12 cellular contexts compared by ENCODE assay signal in the genomic region with DNA sequence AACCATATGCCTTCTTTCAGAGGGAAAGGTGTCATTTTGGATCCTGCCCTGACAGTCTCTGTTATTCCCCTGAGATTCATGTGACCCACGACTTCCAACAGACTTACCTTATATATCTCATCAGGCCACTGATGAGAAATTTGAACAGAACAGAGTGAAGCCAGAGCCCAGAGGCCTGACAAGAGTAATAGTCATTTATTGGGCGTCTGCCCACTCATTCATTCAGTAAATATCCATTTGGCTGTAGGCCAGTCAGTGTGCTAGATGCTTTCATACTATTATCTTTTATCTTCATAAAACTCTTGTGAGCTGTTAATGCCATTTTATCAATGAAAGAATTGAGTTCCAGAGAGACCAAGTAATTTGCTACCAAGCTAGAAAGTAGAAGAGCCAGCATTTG. TPM values are rescaled to one million over a fixed set of nuclear protein-coding genes. Genes with fewer than 3 reads are reported as not detected.
DNase-seq lines count a peak whose midpoint lies in the region; ATAC-seq and TF ChIP-seq lines count a peak whose summit lies in the region.
"Had no signal": no experiment of that assay in that cellular context is flagged by ENCODE, and none has a peak within 500 bp of the region (broad histone marks: within the 10 kb centered on the region; RNA-seq: fewer than 3 reads in every experiment).

No MANE protein-coding gene starts in this region.

- no peak for ATAC-seq in WTC11
- ATAC-seq: activated CD4-positive, CD25-positive, alpha-beta regulatory T cell treated with anti-CD3 and anti-CD28 coated beads, Interleukin-2, amount 50 U/mL, for 24 hours had no signal

- no peak overlapping the region for H2BK5ac ChIP-seq in mesendoderm (ENCODE audit: low read length)

- no peak for TF ChIP-seq CTCF in WTC11 (IDR thresholded peaks at IDR 0.05)
- no peak for TF ChIP-seq CTCF in nephron progenitor cell (IDR thresholded peaks at IDR 0.05)

- no CpG with 5 or more reads among the region's 2 CpGs for WGBS in mesendoderm (ENCODE audit: extremely low coverage, insufficient coverage, low lambda C conversion rate)

- no peak overlapping the region for H3K4me3 Mint-ChIP-seq in WTC11
- no peak overlapping the region for H3K4me3 Mint-ChIP-seq in nephron progenitor cell
- H3K4me3 Mint-ChIP-seq: activated T-helper 1 cell treated with anti-CD3 and anti-CD28 coated beads, Interleukin-12 subunit alpha, Interleukin-12 subunit beta, Interleukin-2, Interleukin-4 antibody, amounts not matched to agents 30 ng/mL and 10 ng/mL and 1 ng/mL, durations not matched to agents 14 hours and 24 hours and 36 hours had no signal

- H3K27ac Mint-ChIP-seq in WTC11: no peak overlapping the region
- H3K27ac Mint-ChIP-seq in nephron progenitor cell: no peak overlapping the region
- H3K27ac Mint-ChIP-seq: activated T-helper 1 cell treated with anti-CD3 and anti-CD28 coated beads, Interleukin-12 subunit alpha, Interleukin-12 subunit beta, Interleukin-2, Interleukin-4 antibody, amounts not matched to agents 30 ng/mL and 10 ng/mL and 1 ng/mL, durations not matched to agents 14 hours and 24 hours and 36 hours had no signal

- peak overlapping the region; percentile 38 for H4K5ac ChIP-seq in mesendoderm (ENCODE audit: low read length)

- no peak overlapping the region for H3K4me2 ChIP-seq in mesendoderm (ENCODE audit: low read length)

- peak overlapping the region; percentile 36 for H2BK15ac ChIP-seq in mesendoderm (replicated peaks; ENCODE audit: low read depth)

- POLR2A ChIA-PET in WTC11 (lab: Charles Lee): no interaction called here

- CTCF ChIA-PET in WTC11 (lab: Charles Lee): interaction anchor here (1.7 kb wide), 1 partner anchor 10 kb away, joined by 4 read pairs; no protein-coding TSS in a partner anchor

- H3K9me3 Mint-ChIP-seq in WTC11 (no peaks in the 10 kb centered on the region), nephron progenitor cell (peaks cover under 1% of the 10 kb centered on the region)
- H3K9me3 Mint-ChIP-seq: activated T-helper 1 cell treated with anti-CD3 and anti-CD28 coated beads, Interleukin-12 subunit alpha, Interleukin-12 subunit beta, Interleukin-2, Interleukin-4 antibody, amounts not matched to agents 30 ng/mL and 10 ng/mL and 1 ng/mL, durations not matched to agents 14 hours and 24 hours and 36 hours had no signal

- H3K23ac ChIP-seq in mesendoderm (ENCODE audit: low read length): no peak overlapping the region

- peaks cover 6% of the 10 kb centered on the region for H3K4me1 ChIP-seq in mesendoderm (ENCODE audit: control insufficient read depth, low read depth, low read length)

- no peak overlapping the region for H2BK120ac ChIP-seq in mesendoderm (ENCODE audit: low read depth, low read length)

- no peak overlapping the region for H4K8ac ChIP-seq in mesendoderm (ENCODE audit: low read depth, low read length)

- no peaks in the 10 kb centered on the region for H3K27me3 Mint-ChIP-seq in WTC11 (ENCODE audit: low read depth)
- H3K27me3 Mint-ChIP-seq in nephron progenitor cell (ENCODE audit: low read depth, poor library complexity): no peaks in the 10 kb centered on the region

- H3K27me3 ChIP-seq in mesendoderm (ENCODE audit: insufficient read depth, low read length, poor library complexity): no peaks in the 10 kb centered on the region
- H3K27me3 ChIP-seq: sigmoid colon had no signal

- DNase-seq in GM03348 (ENCODE audit: low spot score) (peak; percentile 46), NCI-H2029 (lab: John Stamatoyannopoulos, UW) (peak; percentile 69), caudate nucleus (lab: John Stamatoyannopoulos, UW) (no peak), mesendoderm (no peak), T1000 (lab: John Stamatoyannopoulos, UW) (no peak), WTC11 (ENCODE audit: low spot score) (no peak), nephron progenitor cell (no peak)
- DNase-seq: hippocampal formation, NCI-H510A, sigmoid colon had no signal

- H3K56ac ChIP-seq in mesendoderm (ENCODE audit: low read length): peak overlapping the region; percentile 17

- H3K27ac ChIP-seq in caudate nucleus (ENCODE audit: low read depth, low read length) (peak overlapping the region; percentile 22), mesendoderm (ENCODE audit: low read depth, low read length) (no peak overlapping the region)

- H3K36me3 Mint-ChIP-seq in WTC11 (peaks cover 7% of the 10 kb centered on the region; the same call in 1 of the 2 replicates), nephron progenitor cell (ENCODE audit: low read depth) (peaks cover 18% of the 10 kb centered on the region)

- no peak overlapping the region for H2AK5ac ChIP-seq in mesendoderm (ENCODE audit: low read length)

- no peak overlapping the region for H3K4ac ChIP-seq in mesendoderm (ENCODE audit: low read depth, low read length)

- no peak overlapping the region for H3K18ac ChIP-seq in mesendoderm (ENCODE audit: low read length)

- H3K4me1 Mint-ChIP-seq in WTC11 (peaks cover 32% of the 10 kb centered on the region), nephron progenitor cell (peaks cover 38% of the 10 kb centered on the region)

- no peak overlapping the region for H3K9ac ChIP-seq in mesendoderm (ENCODE audit: low read length)

- no peaks in the 10 kb centered on the region for H3K36me3 ChIP-seq in mesendoderm (ENCODE audit: control insufficient read depth, insufficient read depth, low read length)

- H3K79me1 ChIP-seq in mesendoderm (ENCODE audit: low read length): no peaks in the 10 kb centered on the region

- no peak overlapping the region for H3K4me3 ChIP-seq in mesendoderm (ENCODE audit: low read length)
- H3K4me3 ChIP-seq: sigmoid colon had no signal

- no peaks in the 10 kb centered on the region for H3K79me2 ChIP-seq in mesendoderm (ENCODE audit: control insufficient read depth, insufficient read depth, low read length)

TF ChIP-seq in WTC11, 78 proteins besides CTCF, POLR2A, EP300 and RAD21 (continues in another document):
- no peak for TF ChIP-seq ELF4 (CRISPR knock-in tag; IDR thresholded peaks at IDR 0.05; ENCODE audit: low read depth)
- no peak for TF ChIP-seq ZBTB21 (CRISPR knock-in tag; IDR thresholded peaks at IDR 0.05; ENCODE audit: borderline replicate concordance)
- no peak for TF ChIP-seq NFYB (CRISPR knock-in tag; conservative IDR thresholded peaks at IDR 0.05; ENCODE audit: low read depth)
- TF ChIP-seq, protein P1, sequence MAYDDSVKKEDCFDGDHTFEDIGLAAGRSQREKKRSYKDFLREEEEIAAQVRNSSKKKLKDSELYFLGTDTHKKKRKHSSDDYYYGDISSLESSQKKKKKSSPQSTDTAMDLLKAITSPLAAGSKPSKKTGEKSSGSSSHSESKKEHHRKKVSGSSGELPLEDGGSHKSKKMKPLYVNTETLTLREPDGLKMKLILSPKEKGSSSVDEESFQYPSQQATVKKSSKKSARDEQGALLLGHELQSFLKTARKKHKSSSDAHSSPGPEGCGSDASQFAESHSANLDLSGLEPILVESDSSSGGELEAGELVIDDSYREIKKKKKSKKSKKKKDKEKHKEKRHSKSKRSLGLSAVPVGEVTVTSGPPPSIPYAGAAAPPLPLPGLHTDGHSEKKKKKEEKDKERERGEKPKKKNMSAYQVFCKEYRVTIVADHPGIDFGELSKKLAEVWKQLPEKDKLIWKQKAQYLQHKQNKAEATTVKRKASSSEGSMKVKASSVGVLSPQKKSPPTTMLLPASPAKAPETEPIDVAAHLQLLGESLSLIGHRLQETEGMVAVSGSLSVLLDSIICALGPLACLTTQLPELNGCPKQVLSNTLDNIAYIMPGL (CRISPR knock-in tag; IDR thresholded peaks at IDR 0.05): no peak
- no peak for TF ChIP-seq FOXP1 (CRISPR knock-in tag; IDR thresholded peaks at IDR 0.05; ENCODE audit: borderline replicate concordance)
- TF ChIP-seq KAT7 (CRISPR knock-in tag; IDR thresholded peaks at IDR 0.05; ENCODE audit: borderline replicate concordance): no peak
- no peak for TF ChIP-seq NR2C2 (CRISPR knock-in tag; IDR thresholded peaks at IDR 0.05)
- TF ChIP-seq, protein P2, sequence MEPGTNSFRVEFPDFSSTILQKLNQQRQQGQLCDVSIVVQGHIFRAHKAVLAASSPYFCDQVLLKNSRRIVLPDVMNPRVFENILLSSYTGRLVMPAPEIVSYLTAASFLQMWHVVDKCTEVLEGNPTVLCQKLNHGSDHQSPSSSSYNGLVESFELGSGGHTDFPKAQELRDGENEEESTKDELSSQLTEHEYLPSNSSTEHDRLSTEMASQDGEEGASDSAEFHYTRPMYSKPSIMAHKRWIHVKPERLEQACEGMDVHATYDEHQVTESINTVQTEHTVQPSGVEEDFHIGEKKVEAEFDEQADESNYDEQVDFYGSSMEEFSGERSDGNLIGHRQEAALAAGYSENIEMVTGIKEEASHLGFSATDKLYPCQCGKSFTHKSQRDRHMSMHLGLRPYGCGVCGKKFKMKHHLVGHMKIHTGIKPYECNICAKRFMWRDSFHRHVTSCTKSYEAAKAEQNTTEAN (CRISPR knock-in tag; IDR thresholded peaks at IDR 0.05): no peak
- TF ChIP-seq ZNF423 (CRISPR knock-in tag; IDR thresholded peaks at IDR 0.05): no peak
- TF ChIP-seq, protein P3, sequence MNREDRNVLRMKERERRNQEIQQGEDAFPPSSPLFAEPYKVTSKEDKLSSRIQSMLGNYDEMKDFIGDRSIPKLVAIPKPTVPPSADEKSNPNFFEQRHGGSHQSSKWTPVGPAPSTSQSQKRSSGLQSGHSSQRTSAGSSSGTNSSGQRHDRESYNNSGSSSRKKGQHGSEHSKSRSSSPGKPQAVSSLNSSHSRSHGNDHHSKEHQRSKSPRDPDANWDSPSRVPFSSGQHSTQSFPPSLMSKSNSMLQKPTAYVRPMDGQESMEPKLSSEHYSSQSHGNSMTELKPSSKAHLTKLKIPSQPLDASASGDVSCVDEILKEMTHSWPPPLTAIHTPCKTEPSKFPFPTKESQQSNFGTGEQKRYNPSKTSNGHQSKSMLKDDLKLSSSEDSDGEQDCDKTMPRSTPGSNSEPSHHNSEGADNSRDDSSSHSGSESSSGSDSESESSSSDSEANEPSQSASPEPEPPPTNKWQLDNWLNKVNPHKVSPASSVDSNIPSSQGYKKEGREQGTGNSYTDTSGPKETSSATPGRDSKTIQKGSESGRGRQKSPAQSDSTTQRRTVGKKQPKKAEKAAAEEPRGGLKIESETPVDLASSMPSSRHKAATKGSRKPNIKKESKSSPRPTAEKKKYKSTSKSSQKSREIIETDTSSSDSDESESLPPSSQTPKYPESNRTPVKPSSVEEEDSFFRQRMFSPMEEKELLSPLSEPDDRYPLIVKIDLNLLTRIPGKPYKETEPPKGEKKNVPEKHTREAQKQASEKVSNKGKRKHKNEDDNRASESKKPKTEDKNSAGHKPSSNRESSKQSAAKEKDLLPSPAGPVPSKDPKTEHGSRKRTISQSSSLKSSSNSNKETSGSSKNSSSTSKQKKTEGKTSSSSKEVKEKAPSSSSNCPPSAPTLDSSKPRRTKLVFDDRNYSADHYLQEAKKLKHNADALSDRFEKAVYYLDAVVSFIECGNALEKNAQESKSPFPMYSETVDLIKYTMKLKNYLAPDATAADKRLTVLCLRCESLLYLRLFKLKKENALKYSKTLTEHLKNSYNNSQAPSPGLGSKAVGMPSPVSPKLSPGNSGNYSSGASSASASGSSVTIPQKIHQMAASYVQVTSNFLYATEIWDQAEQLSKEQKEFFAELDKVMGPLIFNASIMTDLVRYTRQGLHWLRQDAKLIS (CRISPR knock-in tag; IDR thresholded peaks at IDR 0.05; ENCODE audit: borderline replicate concordance): no peak

RNA-seq across cellular contexts. Expression of a gene that starts 2.2 kb away (rescaled TPM):
- 4.1 TPM for polyA plus RNA-seq in mesendoderm (2013, experiment 1 of 2)
- 4.1 TPM for polyA plus RNA-seq in mesendoderm (2013, experiment 2 of 2)
- 8.9 to 9.5 TPM (median 9.2 TPM) in 3 replicates for total RNA-seq in WTC11 (2021)

Comparison
In these comparisons a context has a peak if more than half of its experiments do, and no peak if none do; other contexts are left out.
1. DNase-seq: peak in GM03348 (single experiment) and NCI-H2029 (single experiment); none in caudate nucleus (0 of 61), mesendoderm (single experiment), T1000 (single experiment), WTC11 (single experiment) and nephron progenitor cell (single experiment).